8 cellular contexts compared by ENCODE assay signal in genomic region chr1:201481761-201482493, GRCh38. TPM values are rescaled to one million over a fixed set of nuclear protein-coding genes. Genes with fewer than 3 reads are reported as not detected.
DNase-seq lines count a peak whose midpoint lies in the region; ATAC-seq and TF ChIP-seq lines count a peak whose summit lies in the region.

No MANE protein-coding gene starts in this region.

- H3K79me1 ChIP-seq in mesenchymal stem cell (replicated peaks; ENCODE audit: low read length, poor library complexity, severe bottlenecking) = no peaks in the 10 kb centered on the region

- peaks cover 0 to 36% of the 10 kb centered on the region in 2 experiments for H3K36me3 ChIP-seq in mesenchymal stem cell (ENCODE audit: control insufficient read depth in 1 of 2, insufficient read depth in 2 of 2, low read depth in 1 of 2, low read length in 2 of 2)

- peak overlapping the region in 1 of 2 experiments; percentile 69 for H3K4ac ChIP-seq in mesenchymal stem cell (ENCODE audit: low read depth in 1 of 2, low read length in 2 of 2)

- peak overlapping the region in 1 of 2 experiments; percentile 90 for H2BK12ac ChIP-seq in mesenchymal stem cell (ENCODE audit: low read length in 2 of 2)

- peak; percentile 67 to 84 (median 76) for DNase-seq in CD4-positive, alpha-beta T cell
- DNase-seq in NCI-H82 treated with DMSO at 0.1 percent for 48 hours (lab: John Stamatoyannopoulos, UW; ENCODE audit: unreplicated experiment) = peak; percentile 69
- DNase-seq in activated CD8-positive, alpha-beta memory T cell treated with anti-CD3 and anti-CD28 coated beads for 24 hours = peak; percentile 90
- peak; percentile 72 to 78 (median 76) for DNase-seq in effector memory CD8-positive, alpha-beta T cell
- peak; percentile 84 for DNase-seq in mesenchymal stem cell
- peak; percentile 68 for DNase-seq in stimulated activated CD8-positive, alpha-beta memory T cell treated with anti-CD3 and anti-CD28 coated beads, Interleukin-15, amount 100 ng/mL, for 1 hour (ENCODE audit: low read depth)

- peak; percentile 82 for ATAC-seq in CD4-positive, alpha-beta T cell (ENCODE audit: poor library complexity)
- ATAC-seq in GM19397 (IDR thresholded peaks at IDR 0.05; ENCODE audit: unreplicated experiment) = peak; percentile 68
- ATAC-seq in HG03520 (IDR thresholded peaks at IDR 0.05; ENCODE audit: unreplicated experiment) = peak; percentile 78
- ATAC-seq in effector memory CD8-positive, alpha-beta T cell (replicated peaks) = peak; percentile 85

- peak overlapping the region; percentile 65 for H4K8ac ChIP-seq in mesenchymal stem cell (ENCODE audit: low read length)

- H3K4me3 Mint-ChIP-seq in CD4-positive, alpha-beta T cell = peak overlapping the region; percentile 79
- peak overlapping the region; percentile 67 to 71 for H3K4me3 Mint-ChIP-seq in effector memory CD8-positive, alpha-beta T cell

- H3K27me3 ChIP-seq in CD4-positive, alpha-beta T cell (ENCODE audit: control insufficient read depth, insufficient read depth, low read length) = peaks cover 21% of the 10 kb centered on the region
- H3K27me3 ChIP-seq in mesenchymal stem cell (ENCODE audit: control insufficient read depth in 1 of 2, insufficient read depth in 1 of 2, low read length in 2 of 2) = no peaks in the 10 kb centered on the region

- H3K4me2 ChIP-seq in mesenchymal stem cell (ENCODE audit: low read length, poor library complexity, severe bottlenecking) = peak overlapping the region; percentile 48

- peak overlapping the region; percentile 58 for H2AFZ ChIP-seq in mesenchymal stem cell (ENCODE audit: low read depth, low read length)

- H3K9ac ChIP-seq in mesenchymal stem cell (ENCODE audit: low read length) = peak overlapping the region; percentile 80

- peaks cover 43% of the 10 kb centered on the region for H3K27me3 Mint-ChIP-seq in CD4-positive, alpha-beta T cell
- H3K27me3 Mint-ChIP-seq in effector memory CD8-positive, alpha-beta T cell = peaks cover 16 to 24% of the 10 kb centered on the region in 2 donors

- 3% methylated on average over 35 of the region's 35 CpGs for WGBS in mesenchymal stem cell

- intact Hi-C loops in CD4-positive, alpha-beta T cell (cut with DNase I, micrococcal nuclease) = loop anchor here (1.0 to 10.0 kb wide), 4 partner anchors 31 to 223 kb away; no protein-coding TSS in a partner anchor

- H3K18ac ChIP-seq in mesenchymal stem cell (ENCODE audit: low read depth in 1 of 2, low read length in 2 of 2) = peak overlapping the region; percentile 1 to 94

- no peaks in the 10 kb centered on the region for H3K9me3 Mint-ChIP-seq in CD4-positive, alpha-beta T cell
- H3K9me3 Mint-ChIP-seq in effector memory CD8-positive, alpha-beta T cell = no peaks in the 10 kb centered on the region

- H2BK120ac ChIP-seq in mesenchymal stem cell (ENCODE audit: low read depth, low read length) = no peak overlapping the region

- peak overlapping the region; percentile 15 for H4K91ac ChIP-seq in mesenchymal stem cell (ENCODE audit: low read length)

- no peak overlapping the region for H3K27ac ChIP-seq in CD4-positive, alpha-beta T cell (ENCODE audit: low read depth, low read length)
- H3K27ac ChIP-seq in mesenchymal stem cell (ENCODE audit: low read length, poor library complexity, severe bottlenecking) = no peak overlapping the region

- H3K14ac ChIP-seq in mesenchymal stem cell (ENCODE audit: low read length in 2 of 2) = peak overlapping the region in 1 of 2 experiments; percentile 67

- H3K23ac ChIP-seq in mesenchymal stem cell (ENCODE audit: low read length in 2 of 2) = peak overlapping the region in 1 of 2 experiments; percentile 27

- POLR2A ChIA-PET in CD4-positive, alpha-beta T cell (lab: Charles Lee) = interaction anchor here (0.8 to 3.4 kb wide), 4 partner anchors 18 to 31 kb away, joined by 3 to 36 read pairs (median 10); partner anchors contain the start of gene CSRP1

- H3K36me3 Mint-ChIP-seq in CD4-positive, alpha-beta T cell (ENCODE audit: low read depth) = peaks cover 34% of the 10 kb centered on the region
- H3K36me3 Mint-ChIP-seq in effector memory CD8-positive, alpha-beta T cell (ENCODE audit: insufficient read depth) = peaks cover 24% of the 10 kb centered on the region

- no peak overlapping the region for H2BK15ac ChIP-seq in mesenchymal stem cell (ENCODE audit: low read depth, poor library complexity, severe bottlenecking)

- TF ChIP-seq CTCF in CD4-positive, alpha-beta T cell (IDR thresholded peaks at IDR 0.05) = peak; percentile 85

- no peak overlapping the region for H2BK5ac ChIP-seq in mesenchymal stem cell (ENCODE audit: low read depth, low read length, poor library complexity, severe bottlenecking)

- peaks cover 18% of the 10 kb centered on the region for H3K4me1 ChIP-seq in mesenchymal stem cell (ENCODE audit: control insufficient read depth, insufficient read depth, low read depth, low read length)

- H2AK5ac ChIP-seq in mesenchymal stem cell (ENCODE audit: low read length, severe bottlenecking) = no peak overlapping the region

- H3K4me3 ChIP-seq in mesenchymal stem cell (ENCODE audit: insufficient read depth in 1 of 2, low read depth in 1 of 2, low read length in 2 of 2) = peak overlapping the region; percentile 23 to 67

- H3K4me1 Mint-ChIP-seq in CD4-positive, alpha-beta T cell (ENCODE audit: low read depth) = peaks cover 25% of the 10 kb centered on the region
- peaks cover 7 to 14% of the 10 kb centered on the region in 2 donors for H3K4me1 Mint-ChIP-seq in effector memory CD8-positive, alpha-beta T cell (ENCODE audit: low read depth in 2 of 2)

- no peaks in the 10 kb centered on the region for H3K9me3 ChIP-seq in CD4-positive, alpha-beta T cell (ENCODE audit: control insufficient read depth, low read length)
- H3K9me3 ChIP-seq in mesenchymal stem cell (ENCODE audit: control insufficient read depth, low read length) = no peaks in the 10 kb centered on the region

- H3K27ac Mint-ChIP-seq in CD4-positive, alpha-beta T cell = no peak overlapping the region
- peak overlapping the region; percentile 29 to 54 for H3K27ac Mint-ChIP-seq in effector memory CD8-positive, alpha-beta T cell

- CTCF ChIA-PET in CD4-positive, alpha-beta T cell (lab: Charles Lee) = interaction anchor here (0.6 to 6.8 kb wide), 11 partner anchors 9 to 112 kb away, joined by 3 to 187 read pairs (median 5); partner anchors contain the start of genes CSRP1 and PHLDA3

RNA-seq across cellular contexts. Expression of gene PHLDA3, which starts 12.9 kb away (rescaled TPM):
- under 1 TPM; 0.45 to 0.71 TPM for total RNA-seq in CD4-positive, alpha-beta T cell
- 42.7 TPM for polyA plus RNA-seq in mesenchymal stem cell (2013, experiment 1 of 2)
- polyA plus RNA-seq in mesenchymal stem cell (2013, experiment 2 of 2) = 42.7 TPM

RNA-seq across cellular contexts. Expression of gene CSRP1, which starts 25.0 kb away (rescaled TPM):
- 10 to 100 TPM; 34.8 to 39.9 TPM for total RNA-seq in CD4-positive, alpha-beta T cell
- 86.6 TPM for polyA plus RNA-seq in mesenchymal stem cell (2013, experiment 1 of 2)
- 85.7 TPM for polyA plus RNA-seq in mesenchymal stem cell (2013, experiment 2 of 2)

RNA-seq across cellular contexts. Expression of gene NAV1, which starts 57.0 kb away (rescaled TPM):
- total RNA-seq in CD4-positive, alpha-beta T cell = 1 to 10 TPM; 2.8 to 4.3 TPM
- polyA plus RNA-seq in mesenchymal stem cell (2013, experiment 1 of 2) = 51.4 TPM
- polyA plus RNA-seq in mesenchymal stem cell (2013, experiment 2 of 2) = 45.4 TPM
